7 cellular contexts compared by ENCODE assay signal in the genomic region with DNA sequence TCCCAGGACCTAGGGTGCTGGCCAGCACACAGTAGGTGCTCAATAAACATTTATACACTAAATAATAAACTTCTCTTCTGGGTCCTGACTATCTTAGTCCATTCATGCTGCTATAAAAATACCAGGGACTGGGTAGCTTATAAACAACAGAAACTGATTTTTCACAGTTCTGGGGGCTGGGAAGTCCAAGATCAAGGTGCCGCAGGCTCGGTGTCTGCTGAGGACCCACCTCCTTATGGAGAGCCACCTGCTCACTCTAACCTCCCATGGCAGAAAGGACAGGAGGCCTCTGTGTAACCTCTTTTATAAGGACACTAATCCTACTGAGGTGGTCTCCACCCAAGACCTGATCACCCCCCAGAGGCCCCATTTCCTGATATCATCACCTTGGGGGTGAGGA.
"Had no signal": no experiment of that assay in that cellular context is flagged by ENCODE, and none has a peak within 500 bp of the region (broad histone marks: within the 10 kb centered on the region; RNA-seq: fewer than 3 reads in every experiment).

No MANE protein-coding gene starts in this region.

- H3K4me3 ChIP-seq: K562 had no signal

- DNase-seq: IMR-90, KBM-7, KG1 had no signal

- FAIRE-seq: HTR-8/SVneo, K562 had no signal

- H3K36me3 Mint-ChIP-seq: IgD-negative memory B cell had no signal

- ATAC-seq: K562 had no signal

- H3K27ac ChIP-seq: HL-60 had no signal
